Comparison of ENCODE assay signal across 1 cellular context in the genomic region with DNA sequence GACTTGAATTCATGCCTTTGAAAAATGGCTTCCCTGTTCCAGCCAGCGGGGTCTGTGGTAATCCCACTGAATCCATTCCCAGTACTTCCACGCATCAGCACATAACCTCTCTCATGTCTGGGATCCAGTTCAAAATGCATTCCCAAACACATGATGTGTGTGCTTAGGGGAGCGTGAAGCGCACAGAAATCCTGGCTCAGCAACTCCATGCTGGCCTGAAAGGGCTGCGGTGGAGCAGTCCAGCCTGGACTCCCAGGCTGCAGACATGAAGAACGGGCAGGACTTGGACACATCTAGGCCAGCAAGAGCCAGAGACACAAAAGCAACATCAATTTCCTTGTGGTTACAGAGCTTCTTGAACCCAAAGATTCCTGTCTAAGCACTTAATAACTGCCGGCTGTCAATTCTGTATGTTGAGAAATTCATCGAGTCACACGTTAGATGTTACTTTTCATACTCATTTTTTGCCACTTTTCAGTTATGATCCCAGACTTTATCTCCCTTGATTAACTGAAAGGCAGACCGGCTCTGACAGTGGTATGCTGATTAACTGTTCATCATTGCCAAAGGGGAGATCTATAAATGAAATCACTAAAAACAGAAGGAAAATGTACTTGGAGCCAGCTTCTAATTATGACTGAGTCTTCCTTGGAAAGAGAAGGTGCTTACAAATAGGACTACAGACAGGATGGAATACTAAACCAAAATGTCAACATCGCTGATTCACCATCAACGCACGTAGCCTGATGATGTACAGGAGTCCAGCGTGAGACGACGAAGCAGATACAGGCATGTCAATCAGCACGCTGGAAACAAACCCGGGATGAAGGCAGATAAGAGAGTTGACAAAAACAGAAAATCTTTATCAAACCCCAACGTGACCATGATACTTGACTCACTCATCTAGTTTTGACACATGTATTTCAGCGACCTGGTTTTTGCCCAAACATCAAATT.
TF ChIP-seq lines count a peak whose summit lies in the region.

No MANE protein-coding gene starts in this region.

TF ChIP-seq in GM23338, 12 proteins besides CTCF, POLR2A, EP300 and RAD21 (continued from another document):
- TF ChIP-seq, protein P1, sequence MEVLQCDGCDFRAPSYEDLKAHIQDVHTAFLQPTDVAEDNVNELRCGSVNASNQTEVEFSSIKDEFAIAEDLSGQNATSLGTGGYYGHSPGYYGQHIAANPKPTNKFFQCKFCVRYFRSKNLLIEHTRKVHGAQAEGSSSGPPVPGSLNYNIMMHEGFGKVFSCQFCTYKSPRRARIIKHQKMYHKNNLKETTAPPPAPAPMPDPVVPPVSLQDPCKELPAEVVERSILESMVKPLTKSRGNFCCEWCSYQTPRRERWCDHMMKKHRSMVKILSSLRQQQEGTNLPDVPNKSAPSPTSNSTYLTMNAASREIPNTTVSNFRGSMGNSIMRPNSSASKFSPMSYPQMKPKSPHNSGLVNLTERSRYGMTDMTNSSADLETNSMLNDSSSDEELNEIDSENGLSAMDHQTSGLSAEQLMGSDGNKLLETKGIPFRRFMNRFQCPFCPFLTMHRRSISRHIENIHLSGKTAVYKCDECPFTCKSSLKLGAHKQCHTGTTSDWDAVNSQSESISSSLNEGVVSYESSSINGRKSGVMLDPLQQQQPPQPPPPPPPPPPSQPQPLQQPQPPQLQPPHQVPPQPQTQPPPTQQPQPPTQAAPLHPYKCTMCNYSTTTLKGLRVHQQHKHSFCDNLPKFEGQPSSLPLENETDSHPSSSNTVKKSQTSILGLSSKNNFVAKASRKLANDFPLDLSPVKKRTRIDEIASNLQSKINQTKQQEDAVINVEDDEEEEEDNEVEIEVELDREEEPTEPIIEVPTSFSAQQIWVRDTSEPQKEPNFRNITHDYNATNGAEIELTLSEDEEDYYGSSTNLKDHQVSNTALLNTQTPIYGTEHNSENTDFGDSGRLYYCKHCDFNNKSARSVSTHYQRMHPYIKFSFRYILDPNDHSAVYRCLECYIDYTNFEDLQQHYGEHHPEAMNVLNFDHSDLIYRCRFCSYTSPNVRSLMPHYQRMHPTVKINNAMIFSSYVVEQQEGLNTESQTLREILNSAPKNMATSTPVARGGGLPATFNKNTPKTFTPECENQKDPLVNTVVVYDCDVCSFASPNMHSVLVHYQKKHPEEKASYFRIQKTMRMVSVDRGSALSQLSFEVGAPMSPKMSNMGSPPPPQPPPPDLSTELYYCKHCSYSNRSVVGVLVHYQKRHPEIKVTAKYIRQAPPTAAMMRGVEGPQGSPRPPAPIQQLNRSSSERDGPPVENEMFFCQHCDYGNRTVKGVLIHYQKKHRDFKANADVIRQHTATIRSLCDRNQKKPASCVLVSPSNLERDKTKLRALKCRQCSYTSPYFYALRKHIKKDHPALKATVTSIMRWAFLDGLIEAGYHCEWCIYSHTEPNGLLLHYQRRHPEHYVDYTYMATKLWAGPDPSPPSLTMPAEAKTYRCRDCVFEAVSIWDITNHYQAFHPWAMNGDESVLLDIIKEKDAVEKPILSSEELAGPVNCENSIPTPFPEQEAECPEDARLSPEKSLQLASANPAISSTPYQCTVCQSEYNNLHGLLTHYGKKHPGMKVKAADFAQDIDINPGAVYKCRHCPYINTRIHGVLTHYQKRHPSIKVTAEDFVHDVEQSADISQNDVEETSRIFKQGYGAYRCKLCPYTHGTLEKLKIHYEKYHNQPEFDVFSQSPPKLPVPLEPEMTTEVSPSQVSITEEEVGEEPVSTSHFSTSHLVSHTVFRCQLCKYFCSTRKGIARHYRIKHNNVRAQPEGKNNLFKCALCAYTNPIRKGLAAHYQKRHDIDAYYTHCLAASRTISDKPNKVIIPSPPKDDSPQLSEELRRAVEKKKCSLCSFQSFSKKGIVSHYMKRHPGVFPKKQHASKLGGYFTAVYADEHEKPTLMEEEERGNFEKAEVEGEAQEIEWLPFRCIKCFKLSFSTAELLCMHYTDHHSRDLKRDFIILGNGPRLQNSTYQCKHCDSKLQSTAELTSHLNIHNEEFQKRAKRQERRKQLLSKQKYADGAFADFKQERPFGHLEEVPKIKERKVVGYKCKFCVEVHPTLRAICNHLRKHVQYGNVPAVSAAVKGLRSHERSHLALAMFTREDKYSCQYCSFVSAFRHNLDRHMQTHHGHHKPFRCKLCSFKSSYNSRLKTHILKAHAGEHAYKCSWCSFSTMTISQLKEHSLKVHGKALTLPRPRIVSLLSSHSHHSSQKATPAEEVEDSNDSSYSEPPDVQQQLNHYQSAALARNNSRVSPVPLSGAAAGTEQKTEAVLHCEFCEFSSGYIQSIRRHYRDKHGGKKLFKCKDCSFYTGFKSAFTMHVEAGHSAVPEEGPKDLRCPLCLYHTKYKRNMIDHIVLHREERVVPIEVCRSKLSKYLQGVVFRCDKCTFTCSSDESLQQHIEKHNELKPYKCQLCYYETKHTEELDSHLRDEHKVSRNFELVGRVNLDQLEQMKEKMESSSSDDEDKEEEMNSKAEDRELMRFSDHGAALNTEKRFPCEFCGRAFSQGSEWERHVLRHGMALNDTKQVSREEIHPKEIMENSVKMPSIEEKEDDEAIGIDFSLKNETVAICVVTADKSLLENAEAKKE (CRISPR knock-in tag; IDR thresholded peaks at IDR 0.05): no peak
- TF ChIP-seq EZH2 (IDR thresholded peaks at IDR 0.05; ENCODE audit: low read depth, unreplicated experiment): no peak
- TF ChIP-seq ZNF114 (CRISPR knock-in tag; IDR thresholded peaks at IDR 0.05): no peak
- TF ChIP-seq, protein P2, sequence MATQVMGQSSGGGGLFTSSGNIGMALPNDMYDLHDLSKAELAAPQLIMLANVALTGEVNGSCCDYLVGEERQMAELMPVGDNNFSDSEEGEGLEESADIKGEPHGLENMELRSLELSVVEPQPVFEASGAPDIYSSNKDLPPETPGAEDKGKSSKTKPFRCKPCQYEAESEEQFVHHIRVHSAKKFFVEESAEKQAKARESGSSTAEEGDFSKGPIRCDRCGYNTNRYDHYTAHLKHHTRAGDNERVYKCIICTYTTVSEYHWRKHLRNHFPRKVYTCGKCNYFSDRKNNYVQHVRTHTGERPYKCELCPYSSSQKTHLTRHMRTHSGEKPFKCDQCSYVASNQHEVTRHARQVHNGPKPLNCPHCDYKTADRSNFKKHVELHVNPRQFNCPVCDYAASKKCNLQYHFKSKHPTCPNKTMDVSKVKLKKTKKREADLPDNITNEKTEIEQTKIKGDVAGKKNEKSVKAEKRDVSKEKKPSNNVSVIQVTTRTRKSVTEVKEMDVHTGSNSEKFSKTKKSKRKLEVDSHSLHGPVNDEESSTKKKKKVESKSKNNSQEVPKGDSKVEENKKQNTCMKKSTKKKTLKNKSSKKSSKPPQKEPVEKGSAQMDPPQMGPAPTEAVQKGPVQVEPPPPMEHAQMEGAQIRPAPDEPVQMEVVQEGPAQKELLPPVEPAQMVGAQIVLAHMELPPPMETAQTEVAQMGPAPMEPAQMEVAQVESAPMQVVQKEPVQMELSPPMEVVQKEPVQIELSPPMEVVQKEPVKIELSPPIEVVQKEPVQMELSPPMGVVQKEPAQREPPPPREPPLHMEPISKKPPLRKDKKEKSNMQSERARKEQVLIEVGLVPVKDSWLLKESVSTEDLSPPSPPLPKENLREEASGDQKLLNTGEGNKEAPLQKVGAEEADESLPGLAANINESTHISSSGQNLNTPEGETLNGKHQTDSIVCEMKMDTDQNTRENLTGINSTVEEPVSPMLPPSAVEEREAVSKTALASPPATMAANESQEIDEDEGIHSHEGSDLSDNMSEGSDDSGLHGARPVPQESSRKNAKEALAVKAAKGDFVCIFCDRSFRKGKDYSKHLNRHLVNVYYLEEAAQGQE (IDR thresholded peaks at IDR 0.05; ENCODE audit: unreplicated experiment): no peak
- no peak for TF ChIP-seq NANOG (IDR thresholded peaks at IDR 0.05; ENCODE audit: borderline replicate concordance)
- TF ChIP-seq, protein P3, sequence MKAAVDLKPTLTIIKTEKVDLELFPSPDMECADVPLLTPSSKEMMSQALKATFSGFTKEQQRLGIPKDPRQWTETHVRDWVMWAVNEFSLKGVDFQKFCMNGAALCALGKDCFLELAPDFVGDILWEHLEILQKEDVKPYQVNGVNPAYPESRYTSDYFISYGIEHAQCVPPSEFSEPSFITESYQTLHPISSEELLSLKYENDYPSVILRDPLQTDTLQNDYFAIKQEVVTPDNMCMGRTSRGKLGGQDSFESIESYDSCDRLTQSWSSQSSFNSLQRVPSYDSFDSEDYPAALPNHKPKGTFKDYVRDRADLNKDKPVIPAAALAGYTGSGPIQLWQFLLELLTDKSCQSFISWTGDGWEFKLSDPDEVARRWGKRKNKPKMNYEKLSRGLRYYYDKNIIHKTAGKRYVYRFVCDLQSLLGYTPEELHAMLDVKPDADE (IDR thresholded peaks at IDR 0.05): no peak
- TF ChIP-seq EZH2phosphoT487 (IDR thresholded peaks at IDR 0.05; ENCODE audit: unreplicated experiment): no peak
- no peak for TF ChIP-seq POLR2AphosphoS5 (IDR thresholded peaks at IDR 0.05; ENCODE audit: low read depth)
- TF ChIP-seq JUNB (IDR thresholded peaks at IDR 0.05; ENCODE audit: unreplicated experiment): no peak
- no peak for TF ChIP-seq ZNF331 (CRISPR knock-in tag; IDR thresholded peaks at IDR 0.05; ENCODE audit: low read depth)
- no peak for TF ChIP-seq CREB1 (CRISPR knock-in tag; IDR thresholded peaks at IDR 0.05; ENCODE audit: low read depth)
